ENCODE assay signal across 8 cellular contexts in the genomic region with DNA sequence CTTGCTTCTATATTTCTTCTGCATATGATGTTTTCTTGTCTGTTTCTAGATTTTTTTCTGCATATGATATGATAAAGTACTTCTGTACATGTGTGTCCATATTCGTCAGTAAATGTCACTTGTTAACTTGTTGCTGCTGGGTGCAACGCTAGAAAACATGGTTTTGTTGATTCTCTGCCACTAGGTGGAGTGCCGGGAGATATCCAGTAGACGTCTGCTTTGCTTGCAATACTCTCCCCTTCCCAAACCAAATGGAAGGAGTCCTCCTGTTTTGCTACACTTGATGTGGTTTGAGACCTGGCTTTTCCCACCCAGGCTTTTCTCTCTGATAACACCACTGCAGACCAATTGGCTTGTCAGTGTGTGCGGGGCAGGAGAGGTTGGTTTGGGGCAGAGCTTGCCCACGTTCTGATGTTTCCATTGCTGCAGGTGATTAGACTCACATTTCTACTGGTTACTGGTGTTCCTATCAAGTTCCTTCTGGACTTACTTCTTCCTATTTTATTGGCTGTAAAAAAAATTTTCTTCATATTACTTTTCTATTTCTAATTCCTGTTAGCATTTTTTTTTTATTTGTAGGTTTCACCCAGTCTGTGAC.
DNase-seq lines count a peak whose midpoint lies in the region; ATAC-seq, FAIRE-seq and TF ChIP-seq lines count a peak whose summit lies in the region.

No MANE protein-coding gene starts in this region.

- H2BK120ac ChIP-seq in H1 (replicated peaks; ENCODE audit: low read depth, low read length), result no peak overlapping the region

- no peak overlapping the region for H3K9ac ChIP-seq in DND-41 (ENCODE audit: low read depth, low read length)
- no peak overlapping the region for H3K9ac ChIP-seq in NT2/D1 (ENCODE audit: insufficient read length, low read depth)
- H3K9ac ChIP-seq in H1 (replicated peaks in 1 of 4; ENCODE audit: extremely low read depth in 1 of 4, low read depth in 3 of 4, low read length in 3 of 4), result no peak overlapping the region

- H3K23me2 ChIP-seq in H1 (ENCODE audit: low read depth, low read length), result no peaks in the 10 kb centered on the region

- H2BK12ac ChIP-seq in H1 (ENCODE audit: low read depth, low read length), result no peak overlapping the region

- H4K5ac ChIP-seq in H1 (ENCODE audit: insufficient read length, low read depth, low read length), result no peak overlapping the region

- H3K4me1 ChIP-seq in DND-41 (ENCODE audit: insufficient read depth, low read length), result no peaks in the 10 kb centered on the region
- no peaks in the 10 kb centered on the region for H3K4me1 ChIP-seq in NT2/D1 (ENCODE audit: insufficient read depth, insufficient read length)
- H3K4me1 ChIP-seq in H1 (replicated peaks in 1 of 4; ENCODE audit: control insufficient read depth in 3 of 4, insufficient read depth in 4 of 4, low read length in 3 of 4), result no peaks in the 10 kb centered on the region

- H3K36me3 ChIP-seq in DND-41 (ENCODE audit: insufficient read depth, low read length) (no peaks in the 10 kb centered on the region), NT2/D1 (ENCODE audit: insufficient read depth, insufficient read length, low read length) (no peaks in the 10 kb centered on the region), H1 (ENCODE audit: control insufficient read depth in 2 of 4, insufficient read depth in 4 of 4, low read length in 3 of 4) (no peaks in the 10 kb centered on the region)

- peak; percentile 70 to 78 for TF ChIP-seq RAD21 in H1 (IDR thresholded peaks at IDR 0.05 in 1 of 2, conservative IDR thresholded peaks at IDR 0.05 in 1 of 2; ENCODE audit: low read depth in 2 of 2, low read length in 2 of 2)

- ATAC-seq in DND-41 (ENCODE audit: insufficient read depth, low read depth), result peak; percentile 88
- peak; percentile 75 for ATAC-seq in HG02610 (IDR thresholded peaks at IDR 0.05; ENCODE audit: unreplicated experiment)
- ATAC-seq in HG03457 (IDR thresholded peaks at IDR 0.05; ENCODE audit: unreplicated experiment), result no peak

- H2AK5ac ChIP-seq in H1 (ENCODE audit: low read depth, low read length), result no peak overlapping the region

- H4K20me1 ChIP-seq in DND-41 (ENCODE audit: insufficient read depth, low read length), result no peaks in the 10 kb centered on the region
- no peaks in the 10 kb centered on the region for H4K20me1 ChIP-seq in H1 (replicated peaks in 1 of 2; ENCODE audit: control insufficient read depth in 1 of 2, insufficient read depth in 2 of 2, low read length in 2 of 2)

- no peak overlapping the region; the same call in 1 of the 2 replicates for H2BK20ac ChIP-seq in H1 (ENCODE audit: low read length)

- H3K27me3 ChIP-seq in DND-41 (ENCODE audit: insufficient read depth, low read length, poor library complexity), result no peaks in the 10 kb centered on the region
- H3K27me3 ChIP-seq in NT2/D1 (ENCODE audit: insufficient read depth, insufficient read length), result no peaks in the 10 kb centered on the region
- no peaks in the 10 kb centered on the region for H3K27me3 ChIP-seq in H1 (replicated peaks in 1 of 4; ENCODE audit: control insufficient read depth in 3 of 4, extremely low read depth in 1 of 4, insufficient read depth in 3 of 4, low read length in 3 of 4)

- peak; percentile 45 for DNase-seq in DND-41
- DNase-seq in NT2/D1 (ENCODE audit: low read depth, low spot score), result peak; percentile 47
- peak; percentile 29 to 64 for DNase-seq in H1 (ENCODE audit: low read depth in 1 of 2, low spot score in 2 of 2)
- peak; percentile 5 for DNase-seq in renal cortical epithelial cell (ENCODE audit: low read depth)
- no peak for DNase-seq in T1000 (lab: John Stamatoyannopoulos, UW)
- no peak for DNase-seq in stimulated activated CD8-positive, alpha-beta memory T cell treated with anti-CD3 and anti-CD28 coated beads, Interleukin-4, amount 100 ng/mL, for 48 hours

- H3K14ac ChIP-seq in H1 (ENCODE audit: insufficient read length), result no peak overlapping the region

- no peak overlapping the region for H2BK15ac ChIP-seq in H1 (ENCODE audit: low read length)

- H2BK5ac ChIP-seq in H1 (ENCODE audit: low read depth, low read length), result no peak overlapping the region

- peak; percentile 98 for FAIRE-seq in H1 (lab: Jason Lieb, UNC)

- H3K4me2 ChIP-seq in DND-41 (ENCODE audit: insufficient read depth, low read length) (no peak overlapping the region), H1 (ENCODE audit: insufficient read depth in 1 of 2, low read depth in 2 of 2, low read length in 2 of 2) (no peak overlapping the region)

- H3K4me3 ChIP-seq in DND-41 (ENCODE audit: low read depth in 1 of 2, low read length in 2 of 2) (no peak overlapping the region), NT2/D1 (ENCODE audit: insufficient read length, low read depth) (no peak overlapping the region), H1 (ENCODE audit: extremely low read depth in 1 of 4, insufficient read depth in 2 of 4, low read depth in 3 of 4, low read length in 4 of 4) (no peak overlapping the region)

- H3K9me3 ChIP-seq in DND-41 (ENCODE audit: insufficient read depth, low read length, severe bottlenecking) (no peaks in the 10 kb centered on the region), NT2/D1 (ENCODE audit: insufficient read depth, low read length) (no peaks in the 10 kb centered on the region), H1 (ENCODE audit: insufficient read depth in 2 of 2, low read depth in 1 of 2, low read length in 1 of 2) (peaks cover 0 to 4% of the 10 kb centered on the region in 2 experiments; a peak in 1 of 4 replicates)

- H3K79me1 ChIP-seq in H1 (ENCODE audit: low read depth, low read length), result no peaks in the 10 kb centered on the region

- H3K4ac ChIP-seq in H1 (replicated peaks; ENCODE audit: insufficient read length, low read depth, low read length), result no peak overlapping the region

- H3K27ac ChIP-seq in DND-41 (ENCODE audit: low read length) (no peak overlapping the region), H1 (ENCODE audit: low read depth, low read length) (no peak overlapping the region)

- CTCF ChIA-PET in H1 (lab: Charles Lee; ENCODE audit: partially characterized antibody), result interaction anchor here (0.7 to 1.2 kb wide), 4 partner anchors 13 to 1558 kb away, joined by 3 to 4 read pairs (median 4); no protein-coding TSS in a partner anchor

- H4K8ac ChIP-seq in H1 (ENCODE audit: extremely low read depth, insufficient read depth, low read length), result peak overlapping the region; percentile 66; the same call in 1 of the 2 replicates

- peak; percentile 69 for TF ChIP-seq CTCF in DND-41 (IDR thresholded peaks at IDR 0.05; ENCODE audit: borderline replicate concordance, extremely low read depth, low read length, poor library complexity, severe bottlenecking)
- peak in 2 of 3 experiments; percentile 61 to 87; a peak in 3 of 4 replicates for TF ChIP-seq CTCF in H1 (IDR thresholded peaks at IDR 0.05; ENCODE audit: control extremely low read depth in 1 of 3, insufficient read depth in 1 of 3, low read depth in 1 of 3, low read length in 3 of 3)

- no peak overlapping the region for H3K23ac ChIP-seq in H1 (ENCODE audit: insufficient read length)

- TF ChIP-seq POLR2A in H1 (IDR thresholded peaks at IDR 0.05; ENCODE audit: control extremely low read depth in 1 of 2, low read depth in 2 of 2, low read length in 2 of 2), result no peak

- H3K18ac ChIP-seq in H1 (ENCODE audit: extremely low read depth, low read length), result no peak overlapping the region

- no peak overlapping the region for H3K56ac ChIP-seq in H1 (replicated peaks; ENCODE audit: insufficient read length, low read depth, low read length)

- H2AFZ ChIP-seq in DND-41 (ENCODE audit: low read depth, low read length) (no peak overlapping the region), H1 (ENCODE audit: low read length) (peak overlapping the region; percentile 91; the same call in 1 of the 2 replicates)

- H3K79me2 ChIP-seq in DND-41 (ENCODE audit: insufficient read depth, low read length), result no peaks in the 10 kb centered on the region
- H3K79me2 ChIP-seq in H1 (ENCODE audit: control insufficient read depth in 1 of 2, insufficient read depth in 2 of 2, low read length in 2 of 2), result no peaks in the 10 kb centered on the region

- no peak overlapping the region for H4K91ac ChIP-seq in H1 (replicated peaks; ENCODE audit: insufficient read length, low read length)

- TF ChIP-seq EP300 in H1 (IDR thresholded peaks at IDR 0.05; ENCODE audit: borderline replicate concordance in 1 of 2, low read depth in 2 of 2, low read length in 2 of 2), result no peak

- 31% methylated on average over 6 of the region's 6 CpGs; no CpG with 5 or more reads in 1 of the 2 experiments for WGBS in H1 (ENCODE audit: extremely low coverage in 1 of 2, insufficient coverage in 1 of 2, insufficient read length in 1 of 2, insufficient replicate concordance in 2 of 2, low coverage in 1 of 2, low lambda C conversion rate in 2 of 2, missing lambda C conversion rate in 1 of 2), 2 experiments

- POLR2A ChIA-PET in H1 (lab: Charles Lee; ENCODE audit: partially characterized antibody), result no interaction called here

TF ChIP-seq in H1, 55 proteins besides CTCF, POLR2A, EP300 and RAD21 (continues in another document):
- TF ChIP-seq CBX8 (IDR thresholded peaks at IDR 0.05; ENCODE audit: borderline replicate concordance, low read depth, low read length) (no peak), BACH1 (IDR thresholded peaks at IDR 0.05; ENCODE audit: low read length) (no peak), ATF3 (IDR thresholded peaks at IDR 0.05; ENCODE audit: insufficient read depth, low read depth, low read length) (no peak), RBBP5 (IDR thresholded peaks at IDR 0.05; ENCODE audit: borderline replicate concordance, low read depth, low read length) (no peak), SIX5 (IDR thresholded peaks at IDR 0.05; ENCODE audit: low read depth, low read length) (no peak), GABPA (IDR thresholded peaks at IDR 0.05; ENCODE audit: borderline replicate concordance, insufficient read depth, low read length) (no peak), SP1 (IDR thresholded peaks at IDR 0.05; ENCODE audit: low read depth, low read length) (no peak), BCL11A (IDR thresholded peaks at IDR 0.05; ENCODE audit: low read depth in 2 of 2, low read length in 2 of 2) (no peak), KDM5A (IDR thresholded peaks at IDR 0.05; ENCODE audit: low read length) (no peak), MAFK (IDR thresholded peaks at IDR 0.05; ENCODE audit: low read depth, low read length) (no peak), JUND (IDR thresholded peaks at IDR 0.05; ENCODE audit: low read length) (no peak), CBX5 (IDR thresholded peaks at IDR 0.05; ENCODE audit: low read depth, low read length) (no peak)

Comparison
In these comparisons a context has a peak if more than half of its experiments do, and no peak if none do; other contexts are left out.
1. DNase-seq: peak in DND-41 (single experiment), NT2/D1 (single experiment), H1 (2 of 2) and renal cortical epithelial cell (single experiment); none in T1000 (single experiment) and stimulated activated CD8-positive, alpha-beta memory T cell treated with anti-CD3 and anti-CD28 coated beads, Interleukin-4, amount 100 ng/mL, for 48 hours (single experiment).